ENCODE assay signal across 19 cellular contexts in genomic region chr11:62169448-62169847, GRCh38. TPM values are rescaled to one million over a fixed set of nuclear protein-coding genes. Genes with fewer than 3 reads are reported as not detected.
A peak's percentile ranks its signal among the peaks of the same experiment; 100 is the strongest.
DNase-seq lines count a peak whose midpoint lies in the region; ATAC-seq and TF ChIP-seq lines count a peak whose summit lies in the region.
"Had no signal": no experiment of that assay in that cellular context is flagged by ENCODE, and none has a peak within 500 bp of the region (broad histone marks: within the 10 kb centered on the region; RNA-seq: fewer than 3 reads in every experiment).

No MANE protein-coding gene starts in this region.

- intact Hi-C loops in heart left ventricle (cut with DNase I): no loop called here
- intact Hi-C loops in gastrocnemius medialis (cut with DNase I; ENCODE audit: low total_unique reads): no loop called here

- no peak overlapping the region for H3K27ac Mint-ChIP-seq in HFFc6
- H3K27ac Mint-ChIP-seq: GM23338 had no signal

- DNase-seq in RPMI7951 (ENCODE audit: low read depth) (peak; percentile 7), heart left ventricle (peak in 3 of 5 donors; percentile 24 to 59 (median 52)), left lobe of liver (ENCODE audit: low spot score) (peak; percentile 74), gastrocnemius medialis (peak in 1 of 2 donors; percentile 50), LoVo (ENCODE audit: low spot score) (no peak), HFFc6 (no peak)
- DNase-seq: C1 segment of cervical spinal cord, GF-D8, NCI-H1092, NCI-H524 treated with DMSO at 0.1 percent for 48 hours, SIG-M5 had no signal

- H3K4me1 ChIP-seq in heart left ventricle (peaks cover 0 to 19% (median 0%) of the 10 kb centered on the region in 12 donors), gastrocnemius medialis (peaks cover 12 to 15% of the 10 kb centered on the region in 2 donors)
- H3K4me1 ChIP-seq: A549 had no signal

- H3K36me3 ChIP-seq in heart left ventricle: no peaks in the 10 kb centered on the region
- no peaks in the 10 kb centered on the region for H3K36me3 ChIP-seq in gastrocnemius medialis

- no peak overlapping the region for H3K4me3 Mint-ChIP-seq in HFFc6
- H3K4me3 Mint-ChIP-seq: GM23338 had no signal

- peaks cover 36% of the 10 kb centered on the region for H3K27me3 Mint-ChIP-seq in HFFc6 (ENCODE audit: insufficient read depth)

- TF ChIP-seq CTCF in heart left ventricle (IDR thresholded peaks at IDR 0.05): no peak
- no peak for TF ChIP-seq CTCF in gastrocnemius medialis (IDR thresholded peaks at IDR 0.05 in 4 of 5, conservative IDR thresholded peaks at IDR 0.05 in 1 of 5)
- no peak for TF ChIP-seq CTCF in HFFc6 (IDR thresholded peaks at IDR 0.05)

- H3K27me3 ChIP-seq in heart left ventricle (peaks cover 0 to 16% (median 3%) of the 10 kb centered on the region in 9 donors), gastrocnemius medialis (no peaks in the 10 kb centered on the region)

- no peaks in the 10 kb centered on the region for H3K36me3 Mint-ChIP-seq in HFFc6 (ENCODE audit: low read depth)

- 48 to 58% (median 54%) methylated on average over 8 to 10 of the region's 10 CpGs for WGBS in heart left ventricle, 4 donors

- no peaks in the 10 kb centered on the region for H3K9me3 ChIP-seq in heart left ventricle
- H3K9me3 ChIP-seq in gastrocnemius medialis: no peaks in the 10 kb centered on the region
- H3K9me3 ChIP-seq: A549 had no signal

- TF ChIP-seq POLR2A in heart left ventricle (IDR thresholded peaks at IDR 0.05): no peak
- TF ChIP-seq POLR2A in gastrocnemius medialis (IDR thresholded peaks at IDR 0.05): no peak

- H3K9me3 Mint-ChIP-seq in HFFc6: no peaks in the 10 kb centered on the region
- H3K9me3 Mint-ChIP-seq: GM23338 had no signal

- H3K27ac ChIP-seq in heart left ventricle (peak overlapping the region in 7 of 12 donors; percentile 12 to 72 (median 48)), gastrocnemius medialis (peak overlapping the region; percentile 1 to 44 (median 32))
- H3K27ac ChIP-seq: A549, KMS-11 had no signal

- in situ Hi-C loops in gastrocnemius medialis (cut with MboI; ENCODE audit: low sequenced_read_pairs in 4 of 4): no loop called here

- peaks cover 19% of the 10 kb centered on the region for H3K4me1 Mint-ChIP-seq in HFFc6 (ENCODE audit: low read depth)

- peak in 3 of 4 donors; percentile 55 to 60 (median 59) for ATAC-seq in heart left ventricle
- peak; percentile 77 for ATAC-seq in left lobe of liver
- ATAC-seq in gastrocnemius medialis: peak; percentile 19 to 47
- no peak for ATAC-seq in GM19035 (IDR thresholded peaks at IDR 0.05; ENCODE audit: unreplicated experiment)
- ATAC-seq in HG03571 (IDR thresholded peaks at IDR 0.05; ENCODE audit: unreplicated experiment): no peak
- ATAC-seq: A549, GM23338, HCT116 had no signal

- no peak overlapping the region for H3K4me3 ChIP-seq in heart left ventricle
- H3K4me3 ChIP-seq in gastrocnemius medialis: no peak overlapping the region
- H3K4me3 ChIP-seq: A549, GM23338 had no signal

RNA-seq across cellular contexts. Expression of gene SCGB1D1, which starts 20.6 kb away (rescaled TPM):
- total RNA-seq in RPMI7951 (2014; rRNA removed; shearing (Covaris generic)): not detected in 2 replicates
- total RNA-seq in heart left ventricle (not detected), left lobe of liver (not detected), gastrocnemius medialis (not detected)
- polyA plus RNA-seq in heart left ventricle: not detected
- total RNA-seq in HFFc6 (2021; fragmentation: NEBNext Ultra II Directional; extraction: Animal tissue kit (Norgen Biotek cat#: 25700)): not detected
- total RNA-seq: Daoy, GM23338, MCF 10A had no signal
- polyA plus RNA-seq: A549, GM23338 had no signal

RNA-seq across cellular contexts. Expression of gene SCGB2A1, which starts 39.0 kb away (rescaled TPM):
- not detected in 2 replicates for total RNA-seq in RPMI7951 (2014; rRNA removed; shearing (Covaris generic))
- total RNA-seq in heart left ventricle: not detected
- not detected for polyA plus RNA-seq in heart left ventricle
- not detected for total RNA-seq in left lobe of liver
- total RNA-seq in gastrocnemius medialis: not detected
- not detected for total RNA-seq in HFFc6 (2021; fragmentation: NEBNext Ultra II Directional; extraction: Animal tissue kit (Norgen Biotek cat#: 25700))
- total RNA-seq: Daoy, GM23338, MCF 10A had no signal
- polyA plus RNA-seq: A549, GM23338 had no signal

RNA-seq across cellular contexts. Expression of gene INCENP, which starts 45.6 kb away (rescaled TPM):
- 89.0 and 105 TPM in 2 replicates for total RNA-seq in RPMI7951 (2014; rRNA removed; shearing (Covaris generic))
- total RNA-seq in heart left ventricle (10 to 100 TPM; 10.1 to 22.8 (median 13.4) TPM), left lobe of liver (7.3 TPM), gastrocnemius medialis (10 to 100 TPM in 2 of 4 donors, 1 to 10 TPM in 2; 6.3 to 18.7 (median 13.7) TPM)
- polyA plus RNA-seq in heart left ventricle: 1 to 10 TPM; 2.0 to 7.7 TPM
- total RNA-seq in HFFc6 (2021; fragmentation: NEBNext Ultra II Directional; extraction: Animal tissue kit (Norgen Biotek cat#: 25700)): 10 to 100 TPM; 32.3 to 60.0 (median 54.1) TPM

Comparison
In these comparisons a context has a peak if more than half of its experiments do, and no peak if none do; other contexts are left out.
1. DNase-seq: peak in RPMI7951 (single experiment), heart left ventricle (3 of 5) and left lobe of liver (single experiment); none in LoVo (single experiment) and HFFc6 (single experiment).
2. ATAC-seq: peak in heart left ventricle (3 of 4), left lobe of liver (single experiment) and gastrocnemius medialis (2 of 2); none in GM19035 (single experiment) and HG03571 (single experiment).